In the genomic region with DNA sequence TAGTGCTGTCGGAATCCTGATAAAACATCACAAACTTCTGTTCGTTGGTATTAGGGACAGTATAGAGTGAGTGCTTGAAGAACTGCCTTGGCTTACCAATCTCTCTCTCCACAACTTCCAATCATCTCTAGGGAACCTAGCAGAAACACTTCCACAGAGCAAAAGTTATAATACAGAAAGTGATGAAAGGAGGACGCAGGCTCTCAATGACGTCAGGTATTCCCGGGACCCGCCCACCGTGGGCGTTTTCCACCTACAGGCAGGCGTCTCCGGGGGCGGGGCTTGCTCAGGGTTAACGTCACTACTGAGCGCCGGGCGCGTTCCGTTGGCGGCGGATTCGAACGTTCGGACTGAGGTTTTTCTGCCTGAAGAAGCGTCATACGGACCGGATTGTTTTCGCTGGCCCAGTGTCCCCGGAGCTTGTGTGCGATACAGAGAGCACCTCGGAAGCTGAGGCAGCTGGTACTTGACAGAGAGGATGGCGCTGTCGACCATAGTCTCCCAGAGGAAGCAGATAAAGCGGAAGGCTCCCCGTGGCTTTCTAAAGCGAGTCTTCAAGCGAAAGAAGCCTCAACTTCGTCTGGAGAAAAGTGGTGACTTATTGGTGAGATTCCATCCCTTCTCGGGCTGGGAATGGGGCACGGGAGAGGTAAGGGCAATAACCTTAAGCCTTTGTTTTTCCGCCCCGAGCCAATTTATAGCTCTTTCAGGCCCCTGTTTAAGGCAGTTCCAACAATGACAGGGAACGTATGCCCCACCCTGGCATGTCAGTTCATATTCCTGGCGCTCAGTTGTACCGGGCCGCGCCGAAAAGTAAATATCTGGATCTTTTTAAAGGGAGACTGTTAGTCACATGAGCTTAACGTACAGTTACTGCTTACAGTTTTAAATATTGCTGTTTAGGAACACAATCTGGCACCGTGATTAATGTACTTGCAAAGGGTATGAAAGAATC, we compare ENCODE assay signal across 8 cellular contexts. TPM values are rescaled to one million over a fixed set of nuclear protein-coding genes. Genes with fewer than 3 reads are reported as not detected.
A peak's percentile ranks its signal among the peaks of the same experiment; 100 is the strongest.
DNase-seq lines count a peak whose midpoint lies in the region; ATAC-seq and TF ChIP-seq lines count a peak whose summit lies in the region.

A gene (plus strand): TSS at position 320 of the 955 bp plus-strand sequence. CDS start 159 bp downstream, at position 479.

- CTCF ChIA-PET in BJ (lab: Yijun Ruan, JAX), result interaction anchor here (0.6 to 1.2 kb wide), 2 partner anchors 12 to 776 kb away, joined by 3 to 4 read pairs; no protein-coding TSS in a partner anchor

- H3K27me3 Mint-ChIP-seq in chondrocyte (ENCODE audit: low read depth), result no peaks in the 10 kb centered on the region

- DNase-seq in BJ (ENCODE audit: low read depth), result peak; percentile 33
- DNase-seq in GM19238 (ENCODE audit: insufficient read length, low spot score), result peak; percentile 70
- DNase-seq in NCI-H446 treated with DMSO at 0.1 percent for 48 hours (lab: John Stamatoyannopoulos, UW), result peak; percentile 60
- peak; percentile 93 for DNase-seq in activated CD4-positive, CD25-positive, alpha-beta regulatory T cell treated with anti-CD3 and anti-CD28 coated beads, Interleukin-2, amount 50 U/mL, for 72 hours
- DNase-seq in chondrocyte (ENCODE audit: low spot score), result peak; percentile 95
- DNase-seq in kidney glomerular epithelial cell (lab: John Stamatoyannopoulos, UW), result peak; percentile 88
- DNase-seq in stimulated activated CD4-positive, alpha-beta T cell treated with anti-CD3 and anti-CD28 coated beads, Interleukin-1b, Interleukin-23, amount 100 ng/mL, for 1 hour (ENCODE audit: low read depth in 2 of 2), result peak; percentile 63 to 95

- POLR2A ChIA-PET in BJ (lab: Charles Lee), result no interaction called here

- peaks cover 21% of the 10 kb centered on the region for H3K4me1 Mint-ChIP-seq in chondrocyte (ENCODE audit: low read depth)

- H3K36me3 ChIP-seq in BJ (ENCODE audit: control insufficient read depth, insufficient read depth, low read length), result no peaks in the 10 kb centered on the region

- peak within 1 kb of the TSS; percentile 74 for H3K4me3 ChIP-seq in BJ (ENCODE audit: low read depth, low read length)

- H3K27ac Mint-ChIP-seq in chondrocyte (ENCODE audit: unreplicated experiment), result no peak within 1 kb of the TSS

- no peak within 1 kb of the TSS for H3K4me3 Mint-ChIP-seq in chondrocyte (ENCODE audit: unreplicated experiment)

- no peaks in the 10 kb centered on the region for H3K36me3 Mint-ChIP-seq in chondrocyte (ENCODE audit: low read depth)

- no peaks in the 10 kb centered on the region for H3K9me3 Mint-ChIP-seq in chondrocyte (ENCODE audit: low read depth)

- H3K27me3 ChIP-seq in BJ (ENCODE audit: control insufficient read depth, insufficient read depth, low read length), result no peaks in the 10 kb centered on the region

- no peak for TF ChIP-seq CTCF in BJ (IDR thresholded peaks at IDR 0.05; ENCODE audit: insufficient read depth, low read depth, low read length)
- TF ChIP-seq CTCF in chondrocyte (IDR thresholded peaks at IDR 0.05), result peak; percentile 17

- ATAC-seq in HG03432 (IDR thresholded peaks at IDR 0.05; ENCODE audit: unreplicated experiment), result peak; percentile 97

RNA-seq across cellular contexts. Expression of the gene that starts here (rescaled TPM):
- polyA plus RNA-seq in BJ (2011; rRNA removed), result 6.5 and 10.3 TPM in 2 replicates
- 0.47 and 1.5 TPM in 2 replicates for polyA minus RNA-seq in BJ (2011; rRNA and poly(A)+ RNA removed)
- total RNA-seq in chondrocyte, result 11.5 to 17.0 TPM (median 12.1 TPM) in 3 replicates

Comparison
In these comparisons a context has a peak if more than half of its experiments do, and no peak if none do; other contexts are left out.
1. Peak in every context shown above with its lines: DNase-seq, ATAC-seq and H3K4me3 ChIP-seq.
2. DNase-seq: peak in every context shown above with its lines; median percentile 95 in chondrocyte; 93 in activated CD4-positive, CD25-positive, alpha-beta regulatory T cell treated with anti-CD3 and anti-CD28 coated beads, Interleukin-2, amount 50 U/mL, for 72 hours; 88 in kidney glomerular epithelial cell; 79 in stimulated activated CD4-positive, alpha-beta T cell treated with anti-CD3 and anti-CD28 coated beads, Interleukin-1b, Interleukin-23, amount 100 ng/mL, for 1 hour; 70 in GM19238; 60 in NCI-H446 treated with DMSO at 0.1 percent for 48 hours; 33 in BJ.